ENCODE assay signal across 28 cellular contexts in genomic region chr13:98162935-98163334, GRCh38. TPM values are rescaled to one million over a fixed set of nuclear protein-coding genes. Genes with fewer than 3 reads are reported as not detected.
DNase-seq lines count a peak whose midpoint lies in the region; ATAC-seq, FAIRE-seq and TF ChIP-seq lines count a peak whose summit lies in the region.
"Had no signal": no experiment of that assay in that cellular context is flagged by ENCODE, and none has a peak within 500 bp of the region (broad histone marks: within the 10 kb centered on the region; RNA-seq: fewer than 3 reads in every experiment).

No MANE protein-coding gene starts in this region.

- peaks cover 9 to 16% of the 10 kb centered on the region in 2 experiments for H3K36me3 ChIP-seq in HepG2 (replicated peaks in 1 of 2; ENCODE audit: control insufficient read depth in 1 of 2, insufficient read depth in 2 of 2, low read length in 2 of 2)
- H3K36me3 ChIP-seq in right lobe of liver, result peaks cover 0 to 3% (median 0%) of the 10 kb centered on the region in 4 donors
- peaks cover 0 to 3% of the 10 kb centered on the region in 2 experiments; a peak in 1 of 3 replicates for H3K36me3 ChIP-seq in HEK293 (ENCODE audit: control insufficient read depth in 2 of 2, insufficient read depth in 1 of 2, low read length in 2 of 2)
- no peaks in the 10 kb centered on the region for H3K36me3 ChIP-seq in mesendoderm (ENCODE audit: control insufficient read depth, insufficient read depth, low read length)
- H3K36me3 ChIP-seq: BE2C had no signal

- H3K9ac ChIP-seq in HepG2 (ENCODE audit: insufficient read depth, low read depth, low read length) (no peak overlapping the region), mesendoderm (ENCODE audit: low read length) (no peak overlapping the region)
- H3K9ac ChIP-seq: BLaER1 had no signal

- H2AFZ ChIP-seq in HepG2 (ENCODE audit: low read length), result no peak overlapping the region

- peaks cover 53% of the 10 kb centered on the region for H4K20me1 ChIP-seq in HepG2 (ENCODE audit: insufficient read depth, low read length)
- H4K20me1 ChIP-seq: BLaER1 had no signal

- no peak overlapping the region for H3K4me3 Mint-ChIP-seq in nephron progenitor cell
- no peak overlapping the region for H3K4me3 Mint-ChIP-seq in progenitor cell of endocrine pancreas (ENCODE audit: low read depth)
- H3K4me3 Mint-ChIP-seq: CD14-positive monocyte; CD4-positive, alpha-beta memory T cell; CD4-positive, CD25-positive, alpha-beta regulatory T cell; CD8-positive, alpha-beta memory T cell had no signal

- H2BK5ac ChIP-seq in mesendoderm (ENCODE audit: low read length), result no peak overlapping the region

- H3K23ac ChIP-seq in mesendoderm (ENCODE audit: low read length), result no peak overlapping the region

- H3K9me3 Mint-ChIP-seq in nephron progenitor cell (peaks cover 16% of the 10 kb centered on the region), progenitor cell of endocrine pancreas (ENCODE audit: low read depth) (peaks cover 6% of the 10 kb centered on the region)

- no peak for TF ChIP-seq RAD21 in HepG2 (CRISPR knock-in tag; IDR thresholded peaks at IDR 0.05)

- H3K27ac Mint-ChIP-seq in nephron progenitor cell (peak overlapping the region; percentile 77), progenitor cell of endocrine pancreas (peak overlapping the region; percentile 85)
- H3K27ac Mint-ChIP-seq: CD4-positive, alpha-beta memory T cell; CD4-positive, CD25-positive, alpha-beta regulatory T cell; CD8-positive, alpha-beta memory T cell had no signal

- BruUV-seq in HepG2 (replicated peaks; lab: Mats Ljungman, UMichigan), result no TSS peak

- peaks cover 60% of the 10 kb centered on the region for H3K36me3 Mint-ChIP-seq in nephron progenitor cell (ENCODE audit: low read depth)
- H3K36me3 Mint-ChIP-seq in progenitor cell of endocrine pancreas (ENCODE audit: insufficient read depth), result peaks cover 20% of the 10 kb centered on the region
- H3K36me3 Mint-ChIP-seq: CD14-positive monocyte; CD4-positive, alpha-beta memory T cell; CD4-positive, CD25-positive, alpha-beta regulatory T cell; CD8-positive, alpha-beta memory T cell had no signal

- no peak for FAIRE-seq in HepG2 (lab: Jason Lieb, UNC)
- FAIRE-seq: A204.1, D721Med, G401.6, GM12891, GM19239 had no signal

- H3K56ac ChIP-seq in mesendoderm (ENCODE audit: low read length), result no peak overlapping the region

- H3K4ac ChIP-seq in mesendoderm (ENCODE audit: low read depth, low read length), result no peak overlapping the region

- POLR2A ChIA-PET in HepG2 (lab: Yijun Ruan, JAX), result interaction anchor here (0.8 kb wide), 1 partner anchor 103 kb away, joined by 3 read pairs; no protein-coding TSS in a partner anchor
- POLR2A ChIA-PET in HEK293 (lab: Yijun Ruan, JAX), result no interaction called here

- TF ChIP-seq CTCF in HepG2 (CRISPR knock-in tag; IDR thresholded peaks at IDR 0.05) (no peak), right lobe of liver (IDR thresholded peaks at IDR 0.05) (no peak), HEK293 (tag by site-specific recombination; IDR thresholded peaks at IDR 0.05) (no peak), nephron progenitor cell (IDR thresholded peaks at IDR 0.05) (no peak), progenitor cell of endocrine pancreas (IDR thresholded peaks at IDR 0.05; ENCODE audit: unreplicated experiment) (no peak)

- intact Hi-C loops in HepG2 (cut with micrococcal nuclease; ENCODE audit: unreplicated experiment) (no loop called here), right lobe of liver (cut with DNase I) (no loop called here)

- TF ChIP-seq EP300 in HepG2 (IDR thresholded peaks at IDR 0.05; ENCODE audit: low read depth in 2 of 2, low read length in 2 of 2), result no peak
- TF ChIP-seq EP300 in HepG2 (CRISPR knock-in tag; IDR thresholded peaks at IDR 0.05; ENCODE audit: borderline replicate concordance), result no peak

- no peak overlapping the region for H4K5ac ChIP-seq in mesendoderm (ENCODE audit: low read length)

- H2AK5ac ChIP-seq in mesendoderm (ENCODE audit: low read length), result no peak overlapping the region

- no peak overlapping the region for H3K18ac ChIP-seq in mesendoderm (ENCODE audit: low read length)

- in situ Hi-C loops in HepG2 (cut with HindIII; ENCODE audit: extremely low pct_ligation_motif_present, low pct_unique_long_range_greater_than_20kb), result no loop called here

- no peak overlapping the region for H3K4me3 ChIP-seq in HepG2 (replicated peaks in 1 of 3; ENCODE audit: insufficient read depth in 1 of 3, low read depth in 2 of 3, low read length in 3 of 3)
- H3K4me3 ChIP-seq in right lobe of liver, result no peak overlapping the region
- H3K4me3 ChIP-seq in HEK293 (ENCODE audit: low read depth, low read length), result no peak overlapping the region
- H3K4me3 ChIP-seq in mesendoderm (ENCODE audit: low read length), result no peak overlapping the region
- H3K4me3 ChIP-seq: BLaER1 had no signal

- H3K4me1 Mint-ChIP-seq in nephron progenitor cell, result peaks cover 55% of the 10 kb centered on the region
- peaks cover 22% of the 10 kb centered on the region for H3K4me1 Mint-ChIP-seq in progenitor cell of endocrine pancreas (ENCODE audit: low read depth)
- H3K4me1 Mint-ChIP-seq: CD14-positive monocyte; CD4-positive, alpha-beta memory T cell; CD4-positive, CD25-positive, alpha-beta regulatory T cell; CD8-positive, alpha-beta memory T cell had no signal

- DNase-seq in HepG2 (ENCODE audit: low spot score) (no peak), right lobe of liver (no peak), nephron progenitor cell (no peak), progenitor cell of endocrine pancreas (ENCODE audit: low spot score, unreplicated experiment) (no peak), cerebellar cortex (ENCODE audit: low spot score) (no peak), mesendoderm (no peak)
- DNase-seq in activated CD4-positive, CD25-positive, alpha-beta regulatory T cell treated with anti-CD3 and anti-CD28 coated beads, Interleukin-2, amount 50 U/mL, for 72 hours, result no peak
- DNase-seq: 8988T; ACHN; BE2C; C1 segment of cervical spinal cord; Calu3; CD4-positive, alpha-beta memory T cell; CD4-positive, CD25-positive, alpha-beta regulatory T cell; CD8-positive, alpha-beta memory T cell; COR-L47; DMS79 treated with DMSO at 0.1 percent for 48 hours; GF-D8 had no signal

- H3K4me1 ChIP-seq in HepG2 (ENCODE audit: insufficient read depth, low read length) (peaks cover 97% of the 10 kb centered on the region), right lobe of liver (peaks cover 0 to 31% (median 5%) of the 10 kb centered on the region in 4 donors), HEK293 (ENCODE audit: control insufficient read depth, insufficient read depth, low read length) (no peaks in the 10 kb centered on the region), mesendoderm (ENCODE audit: control insufficient read depth, low read depth, low read length) (no peaks in the 10 kb centered on the region)
- H3K4me1 ChIP-seq: BE2C, BLaER1 had no signal

- WGBS in HepG2 (ENCODE audit: low lambda C conversion rate), result 98% methylated on average over 5 of the region's 5 CpGs
- 98% methylated on average over 5 of the region's 5 CpGs for WGBS in right lobe of liver (ENCODE audit: insufficient coverage, low coverage, low lambda C conversion rate, missing lambda C conversion rate)
- WGBS in mesendoderm (ENCODE audit: extremely low coverage, insufficient coverage, low lambda C conversion rate), result no CpG with 5 or more reads among the region's 5 CpGs

- H3K9me3 ChIP-seq in HepG2 (ENCODE audit: low read length) (no peaks in the 10 kb centered on the region), right lobe of liver (no peaks in the 10 kb centered on the region), HEK293 (ENCODE audit: control insufficient read depth, insufficient read depth, low read depth, low read length) (no peaks in the 10 kb centered on the region)

- no peak overlapping the region for H2BK120ac ChIP-seq in mesendoderm (ENCODE audit: low read depth, low read length)

- no peak overlapping the region for H4K8ac ChIP-seq in mesendoderm (ENCODE audit: low read depth, low read length)

- ATAC-seq in HepG2 (no peak), right lobe of liver (no peak)

- H3K27ac ChIP-seq in HepG2 (ENCODE audit: extremely low read length, insufficient read depth, low read length), result peak overlapping the region; percentile 87
- H3K27ac ChIP-seq in right lobe of liver, result no peak overlapping the region
- no peak overlapping the region for H3K27ac ChIP-seq in HEK293 (ENCODE audit: extremely low read depth, low read depth, low read length)
- no peak overlapping the region for H3K27ac ChIP-seq in mesendoderm (ENCODE audit: low read depth, low read length)
- H3K27ac ChIP-seq: BLaER1 had no signal

- CTCF ChIA-PET in HepG2 (lab: Yijun Ruan, JAX; ENCODE audit: low intra/inter-chr PET ratio, low total read pairs), result no interaction called here
- CTCF ChIA-PET in HEK293 (lab: Yijun Ruan, JAX), result no interaction called here

- H3K79me1 ChIP-seq in mesendoderm (ENCODE audit: low read length), result peaks cover 33% of the 10 kb centered on the region

- no peak overlapping the region for H2BK15ac ChIP-seq in mesendoderm (replicated peaks; ENCODE audit: low read depth)

- TF ChIP-seq POLR2A in HepG2 (IDR thresholded peaks at IDR 0.05; ENCODE audit: insufficient read depth in 1 of 2, low read depth in 2 of 2, low read length in 2 of 2) (no peak), right lobe of liver (IDR thresholded peaks at IDR 0.05) (no peak)

- H3K79me2 ChIP-seq in HepG2 (ENCODE audit: insufficient read depth, low read length) (peaks cover 94% of the 10 kb centered on the region), mesendoderm (ENCODE audit: control insufficient read depth, insufficient read depth, low read length) (peaks cover 43% of the 10 kb centered on the region)

- H3K4me2 ChIP-seq in HepG2 (ENCODE audit: low read depth, low read length) (no peak overlapping the region), mesendoderm (ENCODE audit: low read length) (no peak overlapping the region)
- H3K4me2 ChIP-seq: BLaER1 had no signal

- H3K27me3 ChIP-seq in HepG2 (ENCODE audit: control insufficient read depth in 1 of 2, insufficient read depth in 2 of 2, low read length in 2 of 2) (no peaks in the 10 kb centered on the region; a peak in 1 of 5 replicates), right lobe of liver (no peaks in the 10 kb centered on the region), mesendoderm (ENCODE audit: insufficient read depth, low read length, poor library complexity) (no peaks in the 10 kb centered on the region)
- H3K27me3 ChIP-seq: BE2C, BLaER1 had no signal

- H3K27me3 Mint-ChIP-seq in nephron progenitor cell (ENCODE audit: low read depth, poor library complexity) (peaks cover 2% of the 10 kb centered on the region), progenitor cell of endocrine pancreas (no peaks in the 10 kb centered on the region)

RNA-seq across cellular contexts. Expression of gene RNF113B, which starts 14.1 kb away (rescaled TPM):
- total RNA-seq in HepG2 (2016; rRNA removed; fragmentation: Illumina TruSeq; extraction: Trizol) (not detected in 2 replicates), right lobe of liver (not detected), progenitor cell of endocrine pancreas (not detected in 2 replicates)
- total RNA-seq in HepG2 (2016; cell fraction: cytosol; rRNA removed; fragmentation: Illumina TruSeq; extraction: Trizol; ENCODE audit: low read depth), result not detected in 2 replicates
- not detected in 2 replicates for total RNA-seq in HepG2 (2016; cell fraction: insoluble cytoplasmic fraction; rRNA removed; fragmentation: Illumina TruSeq; extraction: Trizol)
- not detected in 2 replicates for total RNA-seq in HepG2 (2016; cell fraction: membrane; rRNA removed; fragmentation: Illumina TruSeq; extraction: Trizol)
- not detected in 2 replicates for total RNA-seq in HepG2 (2016; cell fraction: nucleus; rRNA removed; fragmentation: Illumina TruSeq; extraction: Trizol)
- polyA plus RNA-seq in HepG2 (2011; rRNA removed), result not detected in 2 replicates
- polyA plus RNA-seq in HepG2 (2011; cell fraction: cytosol; rRNA removed), result not detected in 2 replicates
- not detected in 2 replicates for polyA plus RNA-seq in HepG2 (2011; cell fraction: nucleus; rRNA removed)
- 0.15 TPM in 1 of 2 replicates, not detected in the other for polyA plus RNA-seq in HepG2 (2012)
- polyA plus RNA-seq in HepG2 (2016; cell fraction: cytosol; fragmentation: Illumina TruSeq; extraction: Trizol; ENCODE audit: low read depth), result not detected in 2 replicates
- polyA plus RNA-seq in HepG2 (2016; cell fraction: insoluble cytoplasmic fraction; fragmentation: Illumina TruSeq; extraction: Trizol; ENCODE audit: low read depth), result not detected in 2 replicates
- not detected in 2 replicates for polyA plus RNA-seq in HepG2 (2016; cell fraction: membrane; fragmentation: Illumina TruSeq; extraction: Trizol; ENCODE audit: low read depth)
- polyA plus RNA-seq in HepG2 (2016; cell fraction: nucleus; fragmentation: Illumina TruSeq; extraction: Trizol; ENCODE audit: insufficient read depth, low read depth), result not detected in 2 replicates
- polyA minus RNA-seq in HepG2 (2011; rRNA and poly(A)+ RNA removed; ENCODE audit: low replicate concordance), result not detected in 2 replicates
- not detected in 2 replicates for polyA minus RNA-seq in HepG2 (2011; cell fraction: cytosol; rRNA and poly(A)+ RNA removed)
- polyA minus RNA-seq in HepG2 (2011; cell fraction: nucleus; rRNA and poly(A)+ RNA removed), result not detected in 2 replicates
- not detected for polyA plus RNA-seq in mesendoderm (2013, experiment 1 of 2)
- not detected for polyA plus RNA-seq in mesendoderm (2013, experiment 2 of 2)
- total RNA-seq: A673; Calu3; CD4-positive, alpha-beta memory T cell; CD4-positive, CD25-positive, alpha-beta regulatory T cell; CD8-positive, alpha-beta memory T cell had no signal
- polyA plus RNA-seq: AG04450; CD14-positive monocyte; CD4-positive, alpha-beta memory T cell; CD4-positive, CD25-positive, alpha-beta regulatory T cell; CD8-positive, alpha-beta memory T cell had no signal

RNA-seq across cellular contexts. Expression of gene FARP1, which starts 20.0 kb away (rescaled TPM):
- total RNA-seq in HepG2 (2016; rRNA removed; fragmentation: Illumina TruSeq; extraction: Trizol) (70.1 and 70.6 TPM in 2 replicates), right lobe of liver (100 to 1,000 TPM in 1 of 6 experiments, 10 to 100 TPM in 5; 44.9 to 104 (median 80.0) TPM), progenitor cell of endocrine pancreas (266 and 278 TPM in 2 replicates)
- total RNA-seq in HepG2 (2016; cell fraction: cytosol; rRNA removed; fragmentation: Illumina TruSeq; extraction: Trizol; ENCODE audit: low read depth), result 91.6 and 94.1 TPM in 2 replicates
- 64.4 and 75.8 TPM in 2 replicates for total RNA-seq in HepG2 (2016; cell fraction: insoluble cytoplasmic fraction; rRNA removed; fragmentation: Illumina TruSeq; extraction: Trizol)
- total RNA-seq in HepG2 (2016; cell fraction: membrane; rRNA removed; fragmentation: Illumina TruSeq; extraction: Trizol), result 122 and 143 TPM in 2 replicates
- 136 and 157 TPM in 2 replicates for total RNA-seq in HepG2 (2016; cell fraction: nucleus; rRNA removed; fragmentation: Illumina TruSeq; extraction: Trizol)
- polyA plus RNA-seq in HepG2 (2011; rRNA removed), result 109 and 126 TPM in 2 replicates
- polyA plus RNA-seq in HepG2 (2011; cell fraction: cytosol; rRNA removed), result 71.5 and 112 TPM in 2 replicates
- 463 and 562 TPM in 2 replicates for polyA plus RNA-seq in HepG2 (2011; cell fraction: nucleus; rRNA removed)
- 322 and 394 TPM in 2 replicates for polyA plus RNA-seq in HepG2 (2012)
- polyA plus RNA-seq in HepG2 (2016; cell fraction: cytosol; fragmentation: Illumina TruSeq; extraction: Trizol; ENCODE audit: low read depth), result 109 and 112 TPM in 2 replicates
- polyA plus RNA-seq in HepG2 (2016; cell fraction: insoluble cytoplasmic fraction; fragmentation: Illumina TruSeq; extraction: Trizol; ENCODE audit: low read depth), result 77.6 and 113 TPM in 2 replicates
- 192 and 207 TPM in 2 replicates for polyA plus RNA-seq in HepG2 (2016; cell fraction: membrane; fragmentation: Illumina TruSeq; extraction: Trizol; ENCODE audit: low read depth)
- 224 and 256 TPM in 2 replicates for polyA plus RNA-seq in HepG2 (2016; cell fraction: nucleus; fragmentation: Illumina TruSeq; extraction: Trizol; ENCODE audit: insufficient read depth, low read depth)
- polyA minus RNA-seq in HepG2 (2011; rRNA and poly(A)+ RNA removed; ENCODE audit: low replicate concordance), result 0.68 and 162 TPM in 2 replicates
- 152 and 206 TPM in 2 replicates for polyA minus RNA-seq in HepG2 (2011; cell fraction: cytosol; rRNA and poly(A)+ RNA removed)
- 598 and 660 TPM in 2 replicates for polyA minus RNA-seq in HepG2 (2011; cell fraction: nucleus; rRNA and poly(A)+ RNA removed)
- polyA plus RNA-seq in mesendoderm (2013, experiment 1 of 2), result 92.7 TPM
- polyA plus RNA-seq in mesendoderm (2013, experiment 2 of 2), result 92.0 TPM

Comparison
In these comparisons a context has a peak if more than half of its experiments do, and no peak if none do; other contexts are left out.
1. Of the 63 proteins assayed by ChIP-seq in both HepG2 and HEK293: peak only in HepG2: none; only in HEK293: ZNF580; in both: none; in neither: 62.